Comparison of ENCODE assay signal across 9 cellular contexts in genomic region chr6:121932071-121933009, GRCh38.
DNase-seq lines count a peak whose midpoint lies in the region; ATAC-seq and TF ChIP-seq lines count a peak whose summit lies in the region.
"Had no signal": no experiment of that assay in that cellular context is flagged by ENCODE, and none has a peak within 500 bp of the region (broad histone marks: within the 10 kb centered on the region; RNA-seq: fewer than 3 reads in every experiment).

No MANE protein-coding gene starts in this region.

- no peak overlapping the region for H3K4me3 ChIP-seq in SJCRH30
- no peak overlapping the region for H3K4me3 ChIP-seq in psoas muscle

- no peak overlapping the region for H3K27ac ChIP-seq in SJCRH30
- no peak overlapping the region for H3K27ac ChIP-seq in psoas muscle
- no peak overlapping the region for H3K27ac ChIP-seq in foreskin keratinocyte

- H3K9me3 ChIP-seq in SJCRH30 (replicated peaks) (no peaks in the 10 kb centered on the region), psoas muscle (no peaks in the 10 kb centered on the region)

- WGBS in psoas muscle, 3 donors: 17% methylated on average over 13 of the region's 13 CpGs

- H3K9me3 Mint-ChIP-seq in activated naive CD8-positive, alpha-beta T cell treated with anti-CD3 and anti-CD28 coated beads for 36 hours: peaks cover 1% of the 10 kb centered on the region
- H3K9me3 Mint-ChIP-seq in immature natural killer cell: peaks cover 0 to 17% (median 8%) of the 10 kb centered on the region in 6 donors

- H3K27me3 ChIP-seq in SJCRH30 (no peaks in the 10 kb centered on the region), psoas muscle (ENCODE audit: insufficient read depth in 3 of 3, low read length in 2 of 3) (no peaks in the 10 kb centered on the region), foreskin keratinocyte (no peaks in the 10 kb centered on the region)

- ATAC-seq in psoas muscle (peak; percentile 62 to 100 (median 90)), foreskin keratinocyte (no peak)

- no peaks in the 10 kb centered on the region for H3K4me1 Mint-ChIP-seq in activated naive CD8-positive, alpha-beta T cell treated with anti-CD3 and anti-CD28 coated beads for 36 hours
- H3K4me1 Mint-ChIP-seq in immature natural killer cell: no peaks in the 10 kb centered on the region
- H3K4me1 Mint-ChIP-seq: IgD-negative memory B cell had no signal

- TF ChIP-seq CTCF in psoas muscle (IDR thresholded peaks at IDR 0.05): no peak
- no peak for TF ChIP-seq CTCF in foreskin keratinocyte (conservative IDR thresholded peaks at IDR 0.05)

- no peak overlapping the region for H3K4me3 Mint-ChIP-seq in activated naive CD8-positive, alpha-beta T cell treated with anti-CD3 and anti-CD28 coated beads for 36 hours
- H3K4me3 Mint-ChIP-seq in immature natural killer cell: no peak overlapping the region
- H3K4me3 Mint-ChIP-seq: IgD-negative memory B cell had no signal

- no peaks in the 10 kb centered on the region for H3K36me3 Mint-ChIP-seq in activated naive CD8-positive, alpha-beta T cell treated with anti-CD3 and anti-CD28 coated beads for 36 hours
- H3K36me3 Mint-ChIP-seq in immature natural killer cell: no peaks in the 10 kb centered on the region
- H3K36me3 Mint-ChIP-seq: IgD-negative memory B cell had no signal

- peaks cover 3% of the 10 kb centered on the region; the same call in 1 of the 2 replicates for H3K4me1 ChIP-seq in SJCRH30
- H3K4me1 ChIP-seq in psoas muscle: peaks cover 15% of the 10 kb centered on the region
- H3K4me1 ChIP-seq in foreskin keratinocyte: no peaks in the 10 kb centered on the region

- no peak overlapping the region for H3K27ac Mint-ChIP-seq in activated naive CD8-positive, alpha-beta T cell treated with anti-CD3 and anti-CD28 coated beads for 36 hours
- no peak overlapping the region for H3K27ac Mint-ChIP-seq in immature natural killer cell
- H3K27ac Mint-ChIP-seq: IgD-negative memory B cell had no signal

- H3K36me3 ChIP-seq in SJCRH30: no peaks in the 10 kb centered on the region
- H3K36me3 ChIP-seq in psoas muscle (ENCODE audit: insufficient read depth in 1 of 2, low read depth in 1 of 2): no peaks in the 10 kb centered on the region

- intact Hi-C loops in psoas muscle (cut with DNase I): no loop called here

- DNase-seq in ELR (ENCODE audit: low read depth) (peak; percentile 88), SJCRH30 (peak; percentile 72 to 82), foreskin melanocyte (peak; percentile 67), psoas muscle (peak; percentile 23 to 62), foreskin keratinocyte (no peak), NCI-H2171 treated with DMSO at 0.1 percent for 48 hours (lab: John Stamatoyannopoulos, UW) (no peak), immature natural killer cell (no peak)
- no peak for DNase-seq in activated naive CD8-positive, alpha-beta T cell treated with anti-CD3 and anti-CD28 coated beads for 36 hours

- H3K27me3 Mint-ChIP-seq in activated naive CD8-positive, alpha-beta T cell treated with anti-CD3 and anti-CD28 coated beads for 36 hours: no peaks in the 10 kb centered on the region
- H3K27me3 Mint-ChIP-seq in immature natural killer cell (ENCODE audit: low read depth in 3 of 3): peaks cover 0 to 4% (median 2%) of the 10 kb centered on the region in 3 donors
- H3K27me3 Mint-ChIP-seq: IgD-negative memory B cell had no signal

Comparison
In these comparisons a context has a peak if more than half of its experiments do, and no peak if none do; other contexts are left out.
1. DNase-seq: peak in ELR (single experiment), SJCRH30 (2 of 2), foreskin melanocyte (single experiment) and psoas muscle (2 of 2); none in activated naive CD8-positive, alpha-beta T cell treated with anti-CD3 and anti-CD28 coated beads for 36 hours (single experiment), foreskin keratinocyte (0 of 2), NCI-H2171 treated with DMSO at 0.1 percent for 48 hours (single experiment) and immature natural killer cell (0 of 3).